ENCODE assay signal across 8 cellular contexts in genomic region chr1:207890136-207890738, GRCh38. TPM values are rescaled to one million over a fixed set of nuclear protein-coding genes. Genes with fewer than 3 reads are reported as not detected.
DNase-seq lines count a peak whose midpoint lies in the region; ATAC-seq and TF ChIP-seq lines count a peak whose summit lies in the region.

No MANE protein-coding gene starts in this region.

- TF ChIP-seq POLR2A in erythroblast (IDR thresholded peaks at IDR 0.05; ENCODE audit: low read length): no peak

- DNase-seq in EL: peak; percentile 92
- peak; percentile 98 for DNase-seq in glomerular endothelial cell (ENCODE audit: extremely low read depth, low read depth, low spot score)
- DNase-seq in renal cortical epithelial cell (ENCODE audit: low read depth): peak; percentile 97
- DNase-seq in G401 (ENCODE audit: low spot score): no peak
- DNase-seq in erythroblast (lab: John Stamatoyannopoulos, UW): no peak
- no peak for DNase-seq in HuH-7 (ENCODE audit: low spot score)

- peak; percentile 90 for ATAC-seq in SK-N-SH treated with all-trans-retinoic acid at 6 μM for 48 hours
- no peak for ATAC-seq in HG02642 (IDR thresholded peaks at IDR 0.05; ENCODE audit: poor library complexity, unreplicated experiment)

- in situ Hi-C loops in G401 (cut with HindIII; ENCODE audit: low sequenced_read_pairs): no loop called here

TF ChIP-seq in SK-N-SH treated with all-trans-retinoic acid at 6 μM for 48 hours, 23 proteins besides CTCF, POLR2A, EP300 and RAD21:
- TF ChIP-seq OSR1 (CRISPR knock-in tag; IDR thresholded peaks at IDR 0.05) (0 out of 2 replicates have a peak, but pooled peaks have one; percentile 77), SNAI2 (CRISPR knock-in tag; IDR thresholded peaks at IDR 0.05) (no peak), GLIS3 (CRISPR knock-in tag; IDR thresholded peaks at IDR 0.05) (no peak)

RNA-seq across cellular contexts. Expression of gene CD34, which starts 20.7 kb away (rescaled TPM):
- total RNA-seq in glomerular endothelial cell: 54.0 and 307 TPM in 2 replicates
- total RNA-seq in renal cortical epithelial cell: 0.35 TPM in 2 replicates
- not detected in 2 replicates for total RNA-seq in G401 (2014; rRNA removed; shearing (Covaris generic))

Comparison
In these comparisons a context has a peak if more than half of its experiments do, and no peak if none do; other contexts are left out.
1. DNase-seq: peak in EL (single experiment), glomerular endothelial cell (single experiment) and renal cortical epithelial cell (single experiment); none in G401 (single experiment), erythroblast (0 of 2) and HuH-7 (single experiment).
2. RNA of gene CD34, which starts 20.7 kb away (total RNA-seq): 54.0 to 307 TPM in glomerular endothelial cell; 0.35 TPM in renal cortical epithelial cell and not detected in G401; every median in the first group is over 10 times any median in the second.